Comparison of ENCODE assay signal across 1 cellular context in the genomic region with DNA sequence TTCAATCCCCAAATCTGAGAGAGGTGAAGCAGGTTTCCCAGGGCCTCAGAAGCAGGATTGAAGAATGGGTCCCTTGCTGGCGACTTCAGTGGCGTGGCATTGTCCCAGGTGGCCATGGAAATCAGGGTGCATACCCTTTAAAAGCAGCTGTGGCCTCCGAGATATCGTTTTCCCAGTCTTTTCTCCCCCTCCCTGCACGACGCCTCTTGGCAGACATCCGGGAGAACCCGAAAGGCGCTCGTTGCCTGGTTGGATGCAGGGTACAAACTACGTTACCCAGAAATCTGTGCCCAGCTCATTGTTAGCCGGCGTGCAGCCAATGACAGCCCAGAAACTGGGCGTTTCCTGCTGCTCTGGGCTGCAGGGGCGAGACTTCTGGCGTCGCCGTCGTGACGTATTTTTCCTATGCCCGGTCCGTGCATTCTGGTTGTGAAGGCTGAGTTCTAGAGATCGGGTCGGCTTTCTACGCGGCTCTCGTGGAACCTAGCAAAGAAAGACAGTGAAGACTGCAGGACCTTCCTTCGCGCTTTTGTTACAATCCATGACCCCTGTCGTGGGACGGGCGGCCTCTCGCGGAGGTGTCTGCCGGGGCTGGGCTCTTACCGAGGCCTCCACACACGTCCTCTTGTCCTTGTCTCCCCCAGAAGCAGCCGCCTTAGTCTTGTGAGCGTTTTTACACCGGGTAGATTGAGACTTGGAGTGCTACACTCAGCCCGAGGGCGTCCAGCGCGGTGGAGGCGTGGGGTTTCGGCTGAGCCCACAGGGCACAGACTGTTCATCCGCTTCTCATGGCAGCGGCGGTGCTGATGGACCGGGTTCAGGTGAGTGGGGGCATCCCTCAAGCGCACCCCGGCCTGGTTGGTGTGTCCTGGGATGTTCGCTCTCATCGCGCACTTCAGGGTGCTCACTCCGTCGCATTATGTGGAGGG.
TF ChIP-seq lines count a peak whose summit lies in the region.

A gene (plus strand): TSS at position 395 of the 929 bp plus-strand sequence. CDS start 394 bp downstream, at position 789.

TF ChIP-seq in HepG2, 621 proteins besides CTCF, POLR2A, EP300 and RAD21 (continued from another document and continues in another):
- TF ChIP-seq, protein P1, sequence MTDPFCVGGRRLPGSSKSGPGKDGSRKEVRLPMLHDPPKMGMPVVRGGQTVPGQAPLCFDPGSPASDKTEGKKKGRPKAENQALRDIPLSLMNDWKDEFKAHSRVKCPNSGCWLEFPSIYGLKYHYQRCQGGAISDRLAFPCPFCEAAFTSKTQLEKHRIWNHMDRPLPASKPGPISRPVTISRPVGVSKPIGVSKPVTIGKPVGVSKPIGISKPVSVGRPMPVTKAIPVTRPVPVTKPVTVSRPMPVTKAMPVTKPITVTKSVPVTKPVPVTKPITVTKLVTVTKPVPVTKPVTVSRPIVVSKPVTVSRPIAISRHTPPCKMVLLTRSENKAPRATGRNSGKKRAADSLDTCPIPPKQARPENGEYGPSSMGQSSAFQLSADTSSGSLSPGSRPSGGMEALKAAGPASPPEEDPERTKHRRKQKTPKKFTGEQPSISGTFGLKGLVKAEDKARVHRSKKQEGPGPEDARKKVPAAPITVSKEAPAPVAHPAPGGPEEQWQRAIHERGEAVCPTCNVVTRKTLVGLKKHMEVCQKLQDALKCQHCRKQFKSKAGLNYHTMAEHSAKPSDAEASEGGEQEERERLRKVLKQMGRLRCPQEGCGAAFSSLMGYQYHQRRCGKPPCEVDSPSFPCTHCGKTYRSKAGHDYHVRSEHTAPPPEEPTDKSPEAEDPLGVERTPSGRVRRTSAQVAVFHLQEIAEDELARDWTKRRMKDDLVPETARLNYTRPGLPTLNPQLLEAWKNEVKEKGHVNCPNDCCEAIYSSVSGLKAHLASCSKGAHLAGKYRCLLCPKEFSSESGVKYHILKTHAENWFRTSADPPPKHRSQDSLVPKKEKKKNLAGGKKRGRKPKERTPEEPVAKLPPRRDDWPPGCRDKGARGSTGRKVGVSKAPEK (CRISPR knock-in tag; IDR thresholded peaks at IDR 0.05; ENCODE audit: borderline replicate concordance): no peak
- TF ChIP-seq, protein P2, sequence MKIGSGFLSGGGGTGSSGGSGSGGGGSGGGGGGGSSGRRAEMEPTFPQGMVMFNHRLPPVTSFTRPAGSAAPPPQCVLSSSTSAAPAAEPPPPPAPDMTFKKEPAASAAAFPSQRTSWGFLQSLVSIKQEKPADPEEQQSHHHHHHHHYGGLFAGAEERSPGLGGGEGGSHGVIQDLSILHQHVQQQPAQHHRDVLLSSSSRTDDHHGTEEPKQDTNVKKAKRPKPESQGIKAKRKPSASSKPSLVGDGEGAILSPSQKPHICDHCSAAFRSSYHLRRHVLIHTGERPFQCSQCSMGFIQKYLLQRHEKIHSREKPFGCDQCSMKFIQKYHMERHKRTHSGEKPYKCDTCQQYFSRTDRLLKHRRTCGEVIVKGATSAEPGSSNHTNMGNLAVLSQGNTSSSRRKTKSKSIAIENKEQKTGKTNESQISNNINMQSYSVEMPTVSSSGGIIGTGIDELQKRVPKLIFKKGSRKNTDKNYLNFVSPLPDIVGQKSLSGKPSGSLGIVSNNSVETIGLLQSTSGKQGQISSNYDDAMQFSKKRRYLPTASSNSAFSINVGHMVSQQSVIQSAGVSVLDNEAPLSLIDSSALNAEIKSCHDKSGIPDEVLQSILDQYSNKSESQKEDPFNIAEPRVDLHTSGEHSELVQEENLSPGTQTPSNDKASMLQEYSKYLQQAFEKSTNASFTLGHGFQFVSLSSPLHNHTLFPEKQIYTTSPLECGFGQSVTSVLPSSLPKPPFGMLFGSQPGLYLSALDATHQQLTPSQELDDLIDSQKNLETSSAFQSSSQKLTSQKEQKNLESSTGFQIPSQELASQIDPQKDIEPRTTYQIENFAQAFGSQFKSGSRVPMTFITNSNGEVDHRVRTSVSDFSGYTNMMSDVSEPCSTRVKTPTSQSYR (CRISPR knock-in tag; IDR thresholded peaks at IDR 0.05; ENCODE audit: borderline replicate concordance): no peak
- TF ChIP-seq GPN1 (CRISPR knock-in tag; IDR thresholded peaks at IDR 0.05; ENCODE audit: borderline replicate concordance) (no peak), ZNF546 (CRISPR knock-in tag; conservative IDR thresholded peaks at IDR 0.05) (0 out of 2 replicates have a peak, but pooled peaks have one; percentile 14), MEF2D (CRISPR knock-in tag; IDR thresholded peaks at IDR 0.05) (peak; percentile 20; the same call in 1 of the 2 replicates), ZNF781 (CRISPR knock-in tag; IDR thresholded peaks at IDR 0.05; ENCODE audit: borderline replicate concordance, not compliant biosample characterization) (no peak), ZSCAN9 (CRISPR knock-in tag; IDR thresholded peaks at IDR 0.05; ENCODE audit: borderline replicate concordance) (no peak), ZNF790 (CRISPR knock-in tag; IDR thresholded peaks at IDR 0.05; ENCODE audit: borderline replicate concordance) (0 out of 2 replicates have a peak, but pooled peaks have one; percentile 35), CCAR2 (optimal IDR thresholded peaks at IDR 0.05; ENCODE audit: low read depth, low read length) (no peak), ZNF180 (CRISPR knock-in tag; IDR thresholded peaks at IDR 0.05; ENCODE audit: borderline replicate concordance, low read depth) (no peak), NFE2 (CRISPR knock-in tag; IDR thresholded peaks at IDR 0.05) (no peak), ZNF839 (CRISPR knock-in tag; IDR thresholded peaks at IDR 0.05; ENCODE audit: borderline replicate concordance) (no peak), ZNF878 (CRISPR knock-in tag; IDR thresholded peaks at IDR 0.05) (no peak), RFXAP (CRISPR knock-in tag; IDR thresholded peaks at IDR 0.05; ENCODE audit: borderline replicate concordance) (0 out of 2 replicates have a peak, but pooled peaks have one; percentile 20), ADNP (CRISPR knock-in tag; IDR thresholded peaks at IDR 0.05) (no peak), AHR (CRISPR knock-in tag; IDR thresholded peaks at IDR 0.05) (no peak; the same call in 1 of the 2 replicates), ONECUT2 (CRISPR knock-in tag; IDR thresholded peaks at IDR 0.05) (no peak), ZNF30 (CRISPR knock-in tag; IDR thresholded peaks at IDR 0.05) (no peak), ZNF329 (CRISPR knock-in tag; IDR thresholded peaks at IDR 0.05; ENCODE audit: low read depth) (no peak), PHF21A (CRISPR knock-in tag; IDR thresholded peaks at IDR 0.05) (no peak), ZEB1 (IDR thresholded peaks at IDR 0.05; ENCODE audit: insufficient replicate concordance, low read depth) (no peak), ZNF782 (CRISPR knock-in tag; IDR thresholded peaks at IDR 0.05; ENCODE audit: borderline replicate concordance) (no peak)
- TF ChIP-seq, protein P3, sequence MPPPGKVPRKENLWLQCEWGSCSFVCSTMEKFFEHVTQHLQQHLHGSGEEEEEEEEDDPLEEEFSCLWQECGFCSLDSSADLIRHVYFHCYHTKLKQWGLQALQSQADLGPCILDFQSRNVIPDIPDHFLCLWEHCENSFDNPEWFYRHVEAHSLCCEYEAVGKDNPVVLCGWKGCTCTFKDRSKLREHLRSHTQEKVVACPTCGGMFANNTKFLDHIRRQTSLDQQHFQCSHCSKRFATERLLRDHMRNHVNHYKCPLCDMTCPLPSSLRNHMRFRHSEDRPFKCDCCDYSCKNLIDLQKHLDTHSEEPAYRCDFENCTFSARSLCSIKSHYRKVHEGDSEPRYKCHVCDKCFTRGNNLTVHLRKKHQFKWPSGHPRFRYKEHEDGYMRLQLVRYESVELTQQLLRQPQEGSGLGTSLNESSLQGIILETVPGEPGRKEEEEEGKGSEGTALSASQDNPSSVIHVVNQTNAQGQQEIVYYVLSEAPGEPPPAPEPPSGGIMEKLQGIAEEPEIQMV (CRISPR knock-in tag; IDR thresholded peaks at IDR 0.05; ENCODE audit: low read depth): peak; percentile 81; the same call in 1 of the 2 replicates
- TF ChIP-seq, protein P4, sequence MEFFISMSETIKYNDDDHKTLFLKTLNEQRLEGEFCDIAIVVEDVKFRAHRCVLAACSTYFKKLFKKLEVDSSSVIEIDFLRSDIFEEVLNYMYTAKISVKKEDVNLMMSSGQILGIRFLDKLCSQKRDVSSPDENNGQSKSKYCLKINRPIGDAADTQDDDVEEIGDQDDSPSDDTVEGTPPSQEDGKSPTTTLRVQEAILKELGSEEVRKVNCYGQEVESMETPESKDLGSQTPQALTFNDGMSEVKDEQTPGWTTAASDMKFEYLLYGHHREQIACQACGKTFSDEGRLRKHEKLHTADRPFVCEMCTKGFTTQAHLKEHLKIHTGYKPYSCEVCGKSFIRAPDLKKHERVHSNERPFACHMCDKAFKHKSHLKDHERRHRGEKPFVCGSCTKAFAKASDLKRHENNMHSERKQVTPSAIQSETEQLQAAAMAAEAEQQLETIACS (CRISPR knock-in tag; IDR thresholded peaks at IDR 0.05): no peak
- TF ChIP-seq, protein P5, sequence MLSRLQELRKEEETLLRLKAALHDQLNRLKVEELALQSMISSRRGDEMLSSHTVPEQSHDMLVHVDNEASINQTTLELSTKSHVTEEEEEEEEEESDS (CRISPR knock-in tag; IDR thresholded peaks at IDR 0.05; ENCODE audit: borderline replicate concordance): no peak
- TF ChIP-seq, protein P6, sequence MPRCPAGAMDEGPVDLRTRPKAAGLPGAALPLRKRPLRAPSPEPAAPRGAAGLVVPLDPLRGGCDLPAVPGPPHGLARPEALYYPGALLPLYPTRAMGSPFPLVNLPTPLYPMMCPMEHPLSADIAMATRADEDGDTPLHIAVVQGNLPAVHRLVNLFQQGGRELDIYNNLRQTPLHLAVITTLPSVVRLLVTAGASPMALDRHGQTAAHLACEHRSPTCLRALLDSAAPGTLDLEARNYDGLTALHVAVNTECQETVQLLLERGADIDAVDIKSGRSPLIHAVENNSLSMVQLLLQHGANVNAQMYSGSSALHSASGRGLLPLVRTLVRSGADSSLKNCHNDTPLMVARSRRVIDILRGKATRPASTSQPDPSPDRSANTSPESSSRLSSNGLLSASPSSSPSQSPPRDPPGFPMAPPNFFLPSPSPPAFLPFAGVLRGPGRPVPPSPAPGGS (CRISPR knock-in tag; IDR thresholded peaks at IDR 0.05): no peak
- TF ChIP-seq, protein P7, sequence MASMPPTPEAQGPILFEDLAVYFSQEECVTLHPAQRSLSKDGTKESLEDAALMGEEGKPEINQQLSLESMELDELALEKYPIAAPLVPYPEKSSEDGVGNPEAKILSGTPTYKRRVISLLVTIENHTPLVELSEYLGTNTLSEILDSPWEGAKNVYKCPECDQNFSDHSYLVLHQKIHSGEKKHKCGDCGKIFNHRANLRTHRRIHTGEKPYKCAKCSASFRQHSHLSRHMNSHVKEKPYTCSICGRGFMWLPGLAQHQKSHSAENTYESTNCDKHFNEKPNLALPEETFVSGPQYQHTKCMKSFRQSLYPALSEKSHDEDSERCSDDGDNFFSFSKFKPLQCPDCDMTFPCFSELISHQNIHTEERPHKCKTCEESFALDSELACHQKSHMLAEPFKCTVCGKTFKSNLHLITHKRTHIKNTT (CRISPR knock-in tag; IDR thresholded peaks at IDR 0.05): no peak
- TF ChIP-seq, protein P8, sequence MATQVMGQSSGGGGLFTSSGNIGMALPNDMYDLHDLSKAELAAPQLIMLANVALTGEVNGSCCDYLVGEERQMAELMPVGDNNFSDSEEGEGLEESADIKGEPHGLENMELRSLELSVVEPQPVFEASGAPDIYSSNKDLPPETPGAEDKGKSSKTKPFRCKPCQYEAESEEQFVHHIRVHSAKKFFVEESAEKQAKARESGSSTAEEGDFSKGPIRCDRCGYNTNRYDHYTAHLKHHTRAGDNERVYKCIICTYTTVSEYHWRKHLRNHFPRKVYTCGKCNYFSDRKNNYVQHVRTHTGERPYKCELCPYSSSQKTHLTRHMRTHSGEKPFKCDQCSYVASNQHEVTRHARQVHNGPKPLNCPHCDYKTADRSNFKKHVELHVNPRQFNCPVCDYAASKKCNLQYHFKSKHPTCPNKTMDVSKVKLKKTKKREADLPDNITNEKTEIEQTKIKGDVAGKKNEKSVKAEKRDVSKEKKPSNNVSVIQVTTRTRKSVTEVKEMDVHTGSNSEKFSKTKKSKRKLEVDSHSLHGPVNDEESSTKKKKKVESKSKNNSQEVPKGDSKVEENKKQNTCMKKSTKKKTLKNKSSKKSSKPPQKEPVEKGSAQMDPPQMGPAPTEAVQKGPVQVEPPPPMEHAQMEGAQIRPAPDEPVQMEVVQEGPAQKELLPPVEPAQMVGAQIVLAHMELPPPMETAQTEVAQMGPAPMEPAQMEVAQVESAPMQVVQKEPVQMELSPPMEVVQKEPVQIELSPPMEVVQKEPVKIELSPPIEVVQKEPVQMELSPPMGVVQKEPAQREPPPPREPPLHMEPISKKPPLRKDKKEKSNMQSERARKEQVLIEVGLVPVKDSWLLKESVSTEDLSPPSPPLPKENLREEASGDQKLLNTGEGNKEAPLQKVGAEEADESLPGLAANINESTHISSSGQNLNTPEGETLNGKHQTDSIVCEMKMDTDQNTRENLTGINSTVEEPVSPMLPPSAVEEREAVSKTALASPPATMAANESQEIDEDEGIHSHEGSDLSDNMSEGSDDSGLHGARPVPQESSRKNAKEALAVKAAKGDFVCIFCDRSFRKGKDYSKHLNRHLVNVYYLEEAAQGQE (IDR thresholded peaks at IDR 0.05; ENCODE audit: borderline replicate concordance in 1 of 2, low read depth in 1 of 2, low read length in 2 of 2): no peak
- TF ChIP-seq, protein P9, sequence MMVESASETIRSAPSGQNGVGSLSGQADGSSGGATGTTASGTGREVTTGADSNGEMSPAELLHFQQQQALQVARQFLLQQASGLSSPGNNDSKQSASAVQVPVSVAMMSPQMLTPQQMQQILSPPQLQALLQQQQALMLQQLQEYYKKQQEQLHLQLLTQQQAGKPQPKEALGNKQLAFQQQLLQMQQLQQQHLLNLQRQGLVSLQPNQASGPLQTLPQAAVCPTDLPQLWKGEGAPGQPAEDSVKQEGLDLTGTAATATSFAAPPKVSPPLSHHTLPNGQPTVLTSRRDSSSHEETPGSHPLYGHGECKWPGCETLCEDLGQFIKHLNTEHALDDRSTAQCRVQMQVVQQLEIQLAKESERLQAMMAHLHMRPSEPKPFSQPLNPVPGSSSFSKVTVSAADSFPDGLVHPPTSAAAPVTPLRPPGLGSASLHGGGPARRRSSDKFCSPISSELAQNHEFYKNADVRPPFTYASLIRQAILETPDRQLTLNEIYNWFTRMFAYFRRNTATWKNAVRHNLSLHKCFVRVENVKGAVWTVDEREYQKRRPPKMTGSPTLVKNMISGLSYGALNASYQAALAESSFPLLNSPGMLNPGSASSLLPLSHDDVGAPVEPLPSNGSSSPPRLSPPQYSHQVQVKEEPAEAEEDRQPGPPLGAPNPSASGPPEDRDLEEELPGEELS (CRISPR knock-in tag; IDR thresholded peaks at IDR 0.05): no peak
- TF ChIP-seq, protein P10, sequence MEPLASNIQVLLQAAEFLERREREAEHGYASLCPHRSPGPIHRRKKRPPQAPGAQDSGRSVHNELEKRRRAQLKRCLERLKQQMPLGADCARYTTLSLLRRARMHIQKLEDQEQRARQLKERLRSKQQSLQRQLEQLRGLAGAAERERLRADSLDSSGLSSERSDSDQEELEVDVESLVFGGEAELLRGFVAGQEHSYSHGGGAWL (CRISPR knock-in tag; IDR thresholded peaks at IDR 0.05): peak; percentile 56; the same call in 1 of the 2 replicates
- TF ChIP-seq, protein P11, sequence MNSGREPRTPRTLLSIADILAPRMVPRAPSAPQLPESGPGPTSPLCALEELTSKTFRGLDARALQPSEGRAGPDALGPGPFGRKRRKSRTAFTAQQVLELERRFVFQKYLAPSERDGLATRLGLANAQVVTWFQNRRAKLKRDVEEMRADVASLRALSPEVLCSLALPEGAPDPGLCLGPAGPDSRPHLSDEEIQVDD (CRISPR knock-in tag; IDR thresholded peaks at IDR 0.05; ENCODE audit: borderline replicate concordance): no peak
- TF ChIP-seq, protein P12, sequence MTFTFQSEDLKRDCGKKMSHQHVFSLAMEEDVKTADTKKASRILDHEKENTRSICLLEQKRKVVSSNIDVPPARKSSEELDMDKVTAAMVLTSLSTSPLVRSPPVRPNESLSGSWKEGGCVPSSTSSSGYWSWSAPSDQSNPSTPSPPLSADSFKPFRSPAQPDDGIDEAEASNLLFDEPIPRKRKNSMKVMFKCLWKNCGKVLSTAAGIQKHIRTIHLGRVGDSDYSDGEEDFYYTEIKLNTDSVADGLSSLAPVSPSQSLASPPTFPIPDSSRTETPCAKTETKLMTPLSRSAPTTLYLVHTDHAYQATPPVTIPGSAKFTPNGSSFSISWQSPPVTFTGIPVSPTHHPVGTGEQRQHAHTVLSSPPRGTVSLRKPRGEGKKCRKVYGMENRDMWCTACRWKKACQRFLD (CRISPR knock-in tag; IDR thresholded peaks at IDR 0.05; ENCODE audit: borderline replicate concordance): no peak
